In the genomic region with DNA sequence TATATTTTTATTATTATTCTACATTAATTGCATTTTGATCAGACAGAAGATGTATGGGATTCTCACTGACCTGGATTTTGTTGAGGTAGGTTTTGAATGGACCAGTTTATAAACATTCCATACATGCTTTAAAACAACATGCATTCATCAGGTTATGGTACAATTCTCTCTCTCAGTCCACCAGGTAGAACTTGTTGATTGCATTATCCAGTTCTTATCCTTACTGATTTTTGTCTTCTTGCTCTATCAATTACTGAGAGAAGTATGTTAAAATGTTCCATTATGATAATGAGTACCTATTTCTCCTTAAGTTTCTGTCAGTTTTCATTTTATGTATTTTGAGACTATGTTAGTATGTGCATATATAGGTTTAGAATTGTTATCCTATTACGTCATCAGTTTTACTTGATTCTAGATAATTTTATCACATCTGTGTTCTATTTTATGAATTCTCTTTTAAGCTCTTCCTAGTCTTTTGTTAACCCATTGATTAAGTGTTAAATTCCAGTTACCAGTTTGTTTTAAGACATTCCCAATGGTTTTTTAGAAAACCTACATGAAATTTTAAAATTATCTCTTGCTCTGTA, we compare ENCODE assay signal across 27 cellular contexts.
"Had no signal": no experiment of that assay in that cellular context is flagged by ENCODE, and none has a peak within 500 bp of the region (broad histone marks: within the 10 kb centered on the region; RNA-seq: fewer than 3 reads in every experiment).

No MANE protein-coding gene starts in this region.

- H3K36me3 ChIP-seq: ovary had no signal

- H3K4me1 Mint-ChIP-seq: immature natural killer cell; naive thymus-derived CD4-positive, alpha-beta T cell; stimulated activated naive B cell treated with anti-CD40 and anti-IgM and Interleukin-4, amounts not matched to agents 10 μg/mL and 1 μg/mL and 100 μg/mL, for 72 hours had no signal

- H3K27ac Mint-ChIP-seq: immature natural killer cell; naive thymus-derived CD4-positive, alpha-beta T cell; stimulated activated naive B cell treated with anti-CD40 and anti-IgM and Interleukin-4, amounts not matched to agents 10 μg/mL and 1 μg/mL and 100 μg/mL, for 72 hours had no signal

- H3K27ac ChIP-seq: left lung, right atrium auricular region, skin epidermis, stomach, thyroid gland, transverse colon, upper lobe of left lung, vagina had no signal

- H3K4me3 Mint-ChIP-seq: immature natural killer cell; naive thymus-derived CD4-positive, alpha-beta T cell; natural killer cell treated with Interleukin-12 subunit alpha and Interleukin-12 subunit beta and Interleukin-15 and Interleukin-18, amount 100 ng/mL, for 72 hours; stimulated activated naive B cell treated with anti-CD40 and anti-IgM and Interleukin-4, amounts not matched to agents 10 μg/mL and 1 μg/mL and 100 μg/mL, for 72 hours had no signal

- H3K4me3 ChIP-seq: left lung, lung, mucosa of descending colon, ovary, right atrium auricular region, skin epidermis, stomach, testis, thyroid gland, transverse colon, upper lobe of left lung, vagina had no signal

- DNase-seq: hypothalamus; immature natural killer cell; kidney; left colon; left lung; midbrain; mucosa of descending colon; naive thymus-derived CD4-positive, alpha-beta T cell; stimulated activated CD4-positive, alpha-beta T cell treated with anti-CD3 and anti-CD28 coated beads, Interleukin-12 subunit alpha, Interleukin-12 subunit beta, amount 100 ng/mL, for 4 hours; stimulated activated CD4-positive, alpha-beta T cell treated with anti-CD3 and anti-CD28 coated beads, Interleukin-15, amount 100 ng/mL, for 24 hours; stimulated activated CD4-positive, alpha-beta T cell treated with anti-CD3 and anti-CD28 coated beads, Interleukin-2, amount 100 ng/mL, for 24 hours; stimulated activated CD4-positive, alpha-beta T cell treated with anti-CD3 and anti-CD28 coated beads, Interleukin-4, amount 100 ng/mL, for 1 hour; stimulated activated naive B cell treated with anti-CD40 and anti-IgM and Interleukin-4, amounts not matched to agents 10 μg/mL and 1 μg/mL and 100 μg/mL, for 72 hours; stimulated activated naive CD8-positive, alpha-beta T cell treated with anti-CD3 and anti-CD28 coated beads, Interleukin-15, Interleukin-2, amounts not matched to agents 100 U/mL and 50 U/mL, for 24 hours; stomach; thyroid gland; transverse colon; upper lobe of left lung had no signal

- H3K9me3 Mint-ChIP-seq: immature natural killer cell; naive thymus-derived CD4-positive, alpha-beta T cell; natural killer cell treated with Interleukin-12 subunit alpha and Interleukin-12 subunit beta and Interleukin-15 and Interleukin-18, amount 100 ng/mL, for 72 hours; stimulated activated naive B cell treated with anti-CD40 and anti-IgM and Interleukin-4, amounts not matched to agents 10 μg/mL and 1 μg/mL and 100 μg/mL, for 72 hours had no signal

- H3K27me3 ChIP-seq: left lung, ovary, right atrium auricular region, stomach, testis, thyroid gland, transverse colon, upper lobe of left lung, vagina had no signal

- H3K9me3 ChIP-seq: left lung, mucosa of descending colon, ovary, right atrium auricular region, stomach, testis, thyroid gland, transverse colon, upper lobe of left lung, vagina had no signal

- H3K4me1 ChIP-seq: left lung, right atrium auricular region, testis, thyroid gland, transverse colon, upper lobe of left lung, vagina had no signal

- ATAC-seq: left colon; left lung; mucosa of descending colon; naive thymus-derived CD4-positive, alpha-beta T cell; natural killer cell treated with Interleukin-12 subunit alpha and Interleukin-12 subunit beta and Interleukin-15 and Interleukin-18, amount 100 ng/mL, for 72 hours; sciatic nerve; stimulated activated naive B cell treated with anti-CD40 and anti-IgM and Interleukin-4, amounts not matched to agents 10 μg/mL and 1 μg/mL and 100 μg/mL, for 72 hours; stimulated activated naive CD8-positive, alpha-beta T cell treated with anti-CD3 and anti-CD28 coated beads, Interleukin-15, Interleukin-2, amounts not matched to agents 100 U/mL and 50 U/mL, for 24 hours had no signal

- H3K27me3 Mint-ChIP-seq: naive thymus-derived CD4-positive, alpha-beta T cell; natural killer cell treated with Interleukin-12 subunit alpha and Interleukin-12 subunit beta and Interleukin-15 and Interleukin-18, amount 100 ng/mL, for 72 hours; progenitor cell of endocrine pancreas; stimulated activated naive B cell treated with anti-CD40 and anti-IgM and Interleukin-4, amounts not matched to agents 10 μg/mL and 1 μg/mL and 100 μg/mL, for 72 hours had no signal
